In genomic region chr1:32151319-32151787, GRCh38 we compare ENCODE assay signal across 1 cellular context.
TF ChIP-seq lines count a peak whose summit lies in the region.

No MANE protein-coding gene starts in this region.

TF ChIP-seq in K562, 482 proteins besides CTCF, POLR2A, EP300 and RAD21:
- TF ChIP-seq NFIC (IDR thresholded peaks at IDR 0.05) (peak; percentile 38; the same call in 1 of the 2 replicates), BHLHE40 (IDR thresholded peaks at IDR 0.05; ENCODE audit: low read length) (no peak)
